Comparison of ENCODE assay signal across 1 cellular context in genomic region chr7:34175837-34176236, GRCh38.
TF ChIP-seq lines count a peak whose summit lies in the region.

No MANE protein-coding gene starts in this region.

TF ChIP-seq in WTC11, 78 proteins besides CTCF, POLR2A, EP300 and RAD21 (continued from another document):
- TF ChIP-seq ZNF263 (CRISPR knock-in tag; IDR thresholded peaks at IDR 0.05; ENCODE audit: low read depth) = no peak
- TF ChIP-seq ZBTB43 (CRISPR knock-in tag; IDR thresholded peaks at IDR 0.05) = no peak
- no peak for TF ChIP-seq CREB1 (CRISPR knock-in tag; IDR thresholded peaks at IDR 0.05)
- no peak for TF ChIP-seq CBFB (CRISPR knock-in tag; IDR thresholded peaks at IDR 0.05; ENCODE audit: low read depth)
- no peak for TF ChIP-seq E2F1 (CRISPR knock-in tag; IDR thresholded peaks at IDR 0.05)
- no peak for TF ChIP-seq ZNF219 (CRISPR knock-in tag; IDR thresholded peaks at IDR 0.05; ENCODE audit: borderline replicate concordance)
- TF ChIP-seq MXD4 (CRISPR knock-in tag; IDR thresholded peaks at IDR 0.05; ENCODE audit: borderline replicate concordance) = no peak
- no peak for TF ChIP-seq CREM (CRISPR knock-in tag; IDR thresholded peaks at IDR 0.05)
- no peak for TF ChIP-seq TP53 (CRISPR knock-in tag; IDR thresholded peaks at IDR 0.05)
- TF ChIP-seq NFYB (CRISPR knock-in tag; conservative IDR thresholded peaks at IDR 0.05; ENCODE audit: low read depth) = no peak
- TF ChIP-seq SMAD4 (CRISPR knock-in tag; IDR thresholded peaks at IDR 0.05) = no peak
